In the genomic region with DNA sequence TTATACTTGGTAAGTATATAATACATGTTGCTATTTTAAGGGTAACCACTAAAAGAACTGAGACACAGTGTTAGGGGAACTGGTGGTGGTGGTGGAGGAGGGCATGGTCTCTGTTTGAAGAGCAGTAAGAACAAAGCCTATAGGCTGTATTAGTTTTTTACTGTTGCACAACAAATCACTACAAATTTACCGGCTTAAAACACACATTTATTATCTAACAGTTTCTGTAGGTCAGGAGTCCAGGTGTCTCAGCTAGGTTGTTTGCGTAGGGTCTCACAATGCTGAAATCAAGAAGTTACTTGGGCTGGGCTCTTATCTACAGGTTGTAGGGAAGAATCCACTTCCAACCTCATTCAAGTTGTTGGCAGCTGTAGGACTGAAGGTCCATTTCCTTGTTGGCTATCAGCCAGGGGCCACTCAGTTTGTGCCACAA, we compare ENCODE assay signal across 1 cellular context.
TF ChIP-seq lines count a peak whose summit lies in the region.

No MANE protein-coding gene starts in this region.

TF ChIP-seq in A549, 52 proteins besides CTCF, POLR2A, EP300 and RAD21:
- TF ChIP-seq, protein P1, sequence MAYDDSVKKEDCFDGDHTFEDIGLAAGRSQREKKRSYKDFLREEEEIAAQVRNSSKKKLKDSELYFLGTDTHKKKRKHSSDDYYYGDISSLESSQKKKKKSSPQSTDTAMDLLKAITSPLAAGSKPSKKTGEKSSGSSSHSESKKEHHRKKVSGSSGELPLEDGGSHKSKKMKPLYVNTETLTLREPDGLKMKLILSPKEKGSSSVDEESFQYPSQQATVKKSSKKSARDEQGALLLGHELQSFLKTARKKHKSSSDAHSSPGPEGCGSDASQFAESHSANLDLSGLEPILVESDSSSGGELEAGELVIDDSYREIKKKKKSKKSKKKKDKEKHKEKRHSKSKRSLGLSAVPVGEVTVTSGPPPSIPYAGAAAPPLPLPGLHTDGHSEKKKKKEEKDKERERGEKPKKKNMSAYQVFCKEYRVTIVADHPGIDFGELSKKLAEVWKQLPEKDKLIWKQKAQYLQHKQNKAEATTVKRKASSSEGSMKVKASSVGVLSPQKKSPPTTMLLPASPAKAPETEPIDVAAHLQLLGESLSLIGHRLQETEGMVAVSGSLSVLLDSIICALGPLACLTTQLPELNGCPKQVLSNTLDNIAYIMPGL (CRISPR knock-in tag; IDR thresholded peaks at IDR 0.05; ENCODE audit: borderline replicate concordance): no peak
- TF ChIP-seq MAFK (IDR thresholded peaks at IDR 0.05; ENCODE audit: partially characterized antibody) (no peak), TP53 (CRISPR knock-in tag; IDR thresholded peaks at IDR 0.05) (no peak)
